Comparison of ENCODE assay signal across 8 cellular contexts in genomic region chr16:30430428-30430970, GRCh38. TPM values are rescaled to one million over a fixed set of nuclear protein-coding genes. Genes with fewer than 3 reads are reported as not detected.
DNase-seq lines count a peak whose midpoint lies in the region; ATAC-seq and TF ChIP-seq lines count a peak whose summit lies in the region.

No MANE protein-coding gene starts in this region.

- H3K36me3 Mint-ChIP-seq in activated T-helper 17 cell treated with anti-CD3 and anti-CD28 coated beads, Interleukin-2, amount 50 U/mL, for 72 hours (ENCODE audit: low read depth): peaks cover 17% of the 10 kb centered on the region

- no peak overlapping the region for H3K4me3 Mint-ChIP-seq in activated T-helper 17 cell treated with anti-CD3 and anti-CD28 coated beads, Interleukin-2, amount 50 U/mL, for 72 hours

- ATAC-seq in HG02973 (IDR thresholded peaks at IDR 0.05; ENCODE audit: unreplicated experiment) (peak; percentile 3), GM18861 (IDR thresholded peaks at IDR 0.05; ENCODE audit: unreplicated experiment) (no peak)
- ATAC-seq in activated T-helper 17 cell treated with anti-CD3 and anti-CD28 coated beads, Interleukin-2, amount 50 U/mL, for 72 hours (replicated peaks): peak; percentile 31

- H3K36me3 ChIP-seq in kidney epithelial cell (ENCODE audit: control insufficient read depth, insufficient read depth, low read length) (no peaks in the 10 kb centered on the region), thymus (ENCODE audit: control insufficient read depth, insufficient read depth) (no peaks in the 10 kb centered on the region)

- H3K9me3 ChIP-seq in thymus (ENCODE audit: control insufficient read depth): no peaks in the 10 kb centered on the region

- 67% methylated on average over 19 of the region's 19 CpGs for WGBS in thymus

- no peaks in the 10 kb centered on the region for H3K27me3 Mint-ChIP-seq in activated T-helper 17 cell treated with anti-CD3 and anti-CD28 coated beads, Interleukin-2, amount 50 U/mL, for 72 hours

- H3K4me1 Mint-ChIP-seq in activated T-helper 17 cell treated with anti-CD3 and anti-CD28 coated beads, Interleukin-2, amount 50 U/mL, for 72 hours: peaks cover 23% of the 10 kb centered on the region

- TF ChIP-seq CTCF in GM10266 (IDR thresholded peaks at IDR 0.05; ENCODE audit: control insufficient read depth, insufficient read depth, low read depth, missing control alignments) (peak; percentile 37), kidney epithelial cell (IDR thresholded peaks at IDR 0.05; ENCODE audit: insufficient read depth, low read length, poor library complexity, severe bottlenecking) (no peak)

- H3K4me1 ChIP-seq in thymus (ENCODE audit: control insufficient read depth, insufficient read depth, low read length): peaks cover 9% of the 10 kb centered on the region

- peak overlapping the region; percentile 82 for H3K27ac ChIP-seq in thymus (ENCODE audit: low read depth)

- peak overlapping the region; percentile 1 for H3K4me3 ChIP-seq in kidney epithelial cell (ENCODE audit: low read depth, low read length)
- H3K4me3 ChIP-seq in thymus (ENCODE audit: low read length): peak overlapping the region; percentile 8

- no peak overlapping the region for H3K27ac Mint-ChIP-seq in activated T-helper 17 cell treated with anti-CD3 and anti-CD28 coated beads, Interleukin-2, amount 50 U/mL, for 72 hours

- DNase-seq in GM10266 (ENCODE audit: extremely low spot score) (no peak), kidney epithelial cell (ENCODE audit: low read depth) (no peak), ecto neural progenitor cell (ENCODE audit: low spot score) (no peak)
- no peak for DNase-seq in activated effector memory CD4-positive, alpha-beta T cell treated with anti-CD3 and anti-CD28 coated beads, Interleukin-2, amount 50 U/mL, for 16 hours

- H3K9me3 Mint-ChIP-seq in activated T-helper 17 cell treated with anti-CD3 and anti-CD28 coated beads, Interleukin-2, amount 50 U/mL, for 72 hours: no peaks in the 10 kb centered on the region

- H3K27me3 ChIP-seq in kidney epithelial cell (ENCODE audit: control insufficient read depth, insufficient read depth, low read length) (no peaks in the 10 kb centered on the region), thymus (ENCODE audit: control insufficient read depth, insufficient read depth) (no peaks in the 10 kb centered on the region)

RNA-seq across cellular contexts. Expression of gene DCTPP1, which starts 0.7 kb away (rescaled TPM):
- total RNA-seq in activated T-helper 17 cell treated with anti-CD3 and anti-CD28 coated beads, Interleukin-2, amount 50 U/mL, for 72 hours: 100 to 1,000 TPM in 1 of 2 donors, 10 to 100 TPM in 1; 60.9 to 173 TPM
- 42.1 and 50.5 TPM in 2 replicates for total RNA-seq in kidney epithelial cell
- polyA plus RNA-seq in thymus: 20.6 TPM

RNA-seq across cellular contexts. Expression of gene SEPHS2, which starts 15.2 kb away (rescaled TPM):
- total RNA-seq in activated T-helper 17 cell treated with anti-CD3 and anti-CD28 coated beads, Interleukin-2, amount 50 U/mL, for 72 hours: 10 to 100 TPM; 48.9 to 79.1 TPM
- 45.2 and 51.3 TPM in 2 replicates for total RNA-seq in kidney epithelial cell
- polyA plus RNA-seq in thymus: 63.9 TPM

RNA-seq across cellular contexts. Expression of gene ZNF771, which starts 23.1 kb away (rescaled TPM):
- 1 to 10 TPM; 5.1 to 5.2 TPM for total RNA-seq in activated T-helper 17 cell treated with anti-CD3 and anti-CD28 coated beads, Interleukin-2, amount 50 U/mL, for 72 hours
- total RNA-seq in kidney epithelial cell: 10.3 and 16.7 TPM in 2 replicates
- 3.7 TPM for polyA plus RNA-seq in thymus

RNA-seq across cellular contexts. Expression of gene ZNF48, which starts 35.3 kb away (rescaled TPM):
- 10 to 100 TPM; 10.2 to 10.5 TPM for total RNA-seq in activated T-helper 17 cell treated with anti-CD3 and anti-CD28 coated beads, Interleukin-2, amount 50 U/mL, for 72 hours
- total RNA-seq in kidney epithelial cell: 24.4 and 27.4 TPM in 2 replicates
- polyA plus RNA-seq in thymus: 5.9 TPM

RNA-seq across cellular contexts. Expression of gene ITGAL, which starts 42.0 kb away (rescaled TPM):
- 100 to 1,000 TPM; 319 to 344 TPM for total RNA-seq in activated T-helper 17 cell treated with anti-CD3 and anti-CD28 coated beads, Interleukin-2, amount 50 U/mL, for 72 hours
- total RNA-seq in kidney epithelial cell: 0.04 TPM in 1 of 2 replicates, not detected in the other
- polyA plus RNA-seq in thymus: 51.3 TPM
